ENCODE assay signal across 1 cellular context in the genomic region with DNA sequence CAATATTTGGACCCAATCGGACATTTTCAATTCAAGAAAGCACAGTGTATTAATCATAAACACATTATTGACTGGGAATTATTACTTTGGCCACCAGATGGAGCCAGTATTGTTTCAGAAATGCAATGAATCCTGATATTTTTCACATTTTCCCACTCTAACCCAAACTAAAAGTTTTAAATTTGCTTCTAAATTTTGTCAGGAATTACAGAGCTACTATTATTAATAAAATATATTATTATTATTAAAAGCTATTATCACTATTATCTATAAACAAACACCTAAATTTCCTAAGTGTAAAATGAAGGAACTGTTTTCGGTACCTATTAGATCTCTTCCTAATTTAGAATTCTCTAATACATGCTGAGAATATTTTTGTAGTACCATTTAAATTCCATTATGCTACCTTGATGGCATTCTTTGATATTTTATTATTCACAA.
TF ChIP-seq lines count a peak whose summit lies in the region.

No MANE protein-coding gene starts in this region.

TF ChIP-seq in SK-N-SH treated with all-trans-retinoic acid at 6 μM for 48 hours, 23 proteins besides CTCF, POLR2A, EP300 and RAD21 (continued from another document):
- TF ChIP-seq, protein P1, sequence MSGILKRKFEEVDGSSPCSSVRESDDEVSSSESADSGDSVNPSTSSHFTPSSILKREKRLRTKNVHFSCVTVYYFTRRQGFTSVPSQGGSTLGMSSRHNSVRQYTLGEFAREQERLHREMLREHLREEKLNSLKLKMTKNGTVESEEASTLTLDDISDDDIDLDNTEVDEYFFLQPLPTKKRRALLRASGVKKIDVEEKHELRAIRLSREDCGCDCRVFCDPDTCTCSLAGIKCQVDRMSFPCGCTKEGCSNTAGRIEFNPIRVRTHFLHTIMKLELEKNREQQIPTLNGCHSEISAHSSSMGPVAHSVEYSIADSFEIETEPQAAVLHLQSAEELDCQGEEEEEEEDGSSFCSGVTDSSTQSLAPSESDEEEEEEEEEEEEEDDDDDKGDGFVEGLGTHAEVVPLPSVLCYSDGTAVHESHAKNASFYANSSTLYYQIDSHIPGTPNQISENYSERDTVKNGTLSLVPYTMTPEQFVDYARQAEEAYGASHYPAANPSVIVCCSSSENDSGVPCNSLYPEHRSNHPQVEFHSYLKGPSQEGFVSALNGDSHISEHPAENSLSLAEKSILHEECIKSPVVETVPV (CRISPR knock-in tag; IDR thresholded peaks at IDR 0.05): no peak
- TF ChIP-seq PATZ1 (CRISPR knock-in tag; IDR thresholded peaks at IDR 0.05; ENCODE audit: borderline replicate concordance): no peak
- no peak for TF ChIP-seq TSHZ2 (CRISPR knock-in tag; IDR thresholded peaks at IDR 0.05)
- TF ChIP-seq BACH2 (CRISPR knock-in tag; IDR thresholded peaks at IDR 0.05; ENCODE audit: borderline replicate concordance): no peak
- no peak for TF ChIP-seq CREB5 (CRISPR knock-in tag; IDR thresholded peaks at IDR 0.05; ENCODE audit: low read depth)
TF ChIP-seq in SK-N-SH treated with all-trans-retinoic acid at 6 μM for 48 hours: peak in this region for 0.
